23 cellular contexts compared by ENCODE assay signal in the genomic region with DNA sequence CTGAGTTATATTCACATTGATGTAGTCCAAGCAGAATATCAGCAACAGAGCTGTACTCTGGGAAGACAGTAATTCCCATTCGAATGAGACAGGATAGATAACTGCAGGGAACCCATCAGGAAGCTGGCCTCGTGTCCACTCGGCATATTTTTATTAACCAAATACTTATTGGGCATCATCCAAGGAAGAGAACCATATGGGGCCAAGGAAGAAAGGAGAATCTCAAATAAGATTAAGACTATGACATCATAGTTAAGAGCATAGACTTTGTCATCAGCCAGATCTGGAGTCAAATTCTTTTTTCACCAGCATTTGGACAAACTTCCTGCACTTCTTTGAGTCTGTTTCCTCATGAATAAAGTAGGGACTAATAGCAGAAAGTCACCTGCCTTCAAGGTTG.
"Had no signal": no experiment of that assay in that cellular context is flagged by ENCODE, and none has a peak within 500 bp of the region (broad histone marks: within the 10 kb centered on the region; RNA-seq: fewer than 3 reads in every experiment).

No MANE protein-coding gene starts in this region.

- H3K9me3 ChIP-seq: adrenal gland, suprapubic skin had no signal

- H3K36me3 ChIP-seq: adrenal gland, suprapubic skin had no signal

- H3K4me3 ChIP-seq: adrenal gland, hepatocyte, suprapubic skin had no signal

- DNase-seq: activated T-cell treated with anti-CD3 and anti-CD28 coated beads, Interleukin-2, amount 50 U/mL, for 1 hour; adrenal gland; effector CD4-positive, alpha-beta T cell; erythroblast; foreskin melanocyte; glutamatergic neuron; immature natural killer cell; midbrain; natural killer cell; nucleus accumbens; right cardiac atrium; stimulated activated CD4-positive, alpha-beta T cell treated with anti-CD3 and anti-CD28 coated beads, Interleukin-1b, Interleukin-23, amount 100 ng/mL, for 48 hours; stimulated activated naive CD8-positive, alpha-beta T cell treated with anti-CD3 and anti-CD28 coated beads, Interleukin-15, amount 100 ng/mL, for 72 hours; T-helper 1 cell; T-helper 9 cell had no signal

- FAIRE-seq: bronchial epithelial cell had no signal

- H2AFZ ChIP-seq: hepatocyte, parathyroid adenoma had no signal

- H3K4me2 ChIP-seq: hepatocyte had no signal

- ATAC-seq: activated naive CD4-positive, alpha-beta T cell treated with anti-CD3 and anti-CD28 coated beads, Interleukin-2, amount 50 U/mL, for 72 hours; activated T-helper 17 cell treated with anti-CD3 and anti-CD28 coated beads, Interleukin-2, amount 50 U/mL, for 72 hours; left lobe of liver; natural killer cell; right cardiac atrium; stimulated activated naive CD8-positive, alpha-beta T cell treated with anti-CD3 and anti-CD28 coated beads, Interleukin-15, amount 100 ng/mL, for 72 hours; WTC11 had no signal

- H3K9ac ChIP-seq: parathyroid adenoma had no signal

- H3K27ac ChIP-seq: adrenal gland, hepatocyte, parathyroid adenoma, suprapubic skin had no signal

- H3K27me3 ChIP-seq: adrenal gland, hepatocyte had no signal
